14 cellular contexts compared by ENCODE assay signal in the genomic region with DNA sequence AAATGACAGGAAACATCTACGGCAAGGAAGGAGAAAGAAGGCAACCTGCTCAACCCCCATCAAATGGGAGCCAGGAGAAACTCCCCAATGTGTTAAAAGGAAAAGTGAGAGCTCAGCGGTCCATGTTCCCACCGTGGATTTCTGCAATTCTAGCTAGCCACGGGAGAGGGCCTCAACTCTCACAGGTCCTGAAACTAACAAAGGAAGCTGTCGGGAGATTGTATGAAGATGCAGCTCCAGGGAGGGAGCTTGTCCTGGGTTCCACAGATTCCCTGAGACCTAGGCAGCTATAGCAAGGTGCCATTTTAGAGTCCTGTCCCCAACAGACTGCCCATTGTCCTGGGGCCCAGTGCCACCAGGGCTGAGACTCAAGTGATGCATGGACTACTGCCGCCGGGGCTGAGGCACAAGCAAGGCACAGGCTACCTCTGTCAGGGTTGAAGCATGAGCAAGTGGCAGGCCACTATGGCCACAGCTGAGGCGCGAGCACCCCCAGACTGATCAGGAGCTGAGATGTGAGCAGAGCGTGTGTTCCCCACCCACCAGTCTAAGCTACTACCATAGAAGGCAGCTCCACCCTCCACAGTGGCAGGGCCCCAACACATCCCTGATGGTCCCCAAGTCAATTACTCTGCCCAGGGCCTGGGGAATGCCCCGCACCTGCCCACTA. TPM values are rescaled to one million over a fixed set of nuclear protein-coding genes. Genes with fewer than 3 reads are reported as not detected.
DNase-seq lines count a peak whose midpoint lies in the region; ATAC-seq and TF ChIP-seq lines count a peak whose summit lies in the region.
"Had no signal": no experiment of that assay in that cellular context is flagged by ENCODE, and none has a peak within 500 bp of the region (broad histone marks: within the 10 kb centered on the region; RNA-seq: fewer than 3 reads in every experiment).

No MANE protein-coding gene starts in this region.

- H3K23ac ChIP-seq in H9 (ENCODE audit: insufficient read length, low read depth, low read length): no peak overlapping the region

- no peak overlapping the region for H2BK15ac ChIP-seq in H9 (ENCODE audit: low read depth, low read length)

- no peak overlapping the region for H2BK5ac ChIP-seq in H9 (ENCODE audit: insufficient read length, low read length)

- no peak for DNase-seq in CD8-positive, alpha-beta memory T cell
- DNase-seq in H9 (no peak), natural killer cell (no peak), vagina (ENCODE audit: extremely low spot score in 2 of 2) (no peak), DMS79 treated with DMSO at 0.1 percent for 48 hours (lab: John Stamatoyannopoulos, UW) (no peak)
- DNase-seq: activated CD4-positive, alpha-beta memory T cell treated with anti-CD3 and anti-CD28 coated beads for 36 hours; activated gamma-delta T cell; dorsolateral prefrontal cortex; heart left ventricle; NCI-H1417 had no signal

- H3K36me3 ChIP-seq in CD8-positive, alpha-beta memory T cell (ENCODE audit: insufficient read depth, low read length): peaks cover 4% of the 10 kb centered on the region
- peaks cover 9% of the 10 kb centered on the region for H3K36me3 ChIP-seq in ectodermal cell (ENCODE audit: control insufficient read depth, insufficient read depth, low read length)
- H3K36me3 ChIP-seq in vagina: no peaks in the 10 kb centered on the region

- intact Hi-C loops in natural killer cell (cut with micrococcal nuclease): no loop called here
- intact Hi-C loops in vagina (cut with DNase I): no loop called here

- H3K4me3 Mint-ChIP-seq in CD8-positive, alpha-beta memory T cell: peak overlapping the region in 2 of 7 donors; percentile 12 to 61
- H3K4me3 Mint-ChIP-seq in H9 (no peak overlapping the region), natural killer cell (peak overlapping the region; percentile 22)
- H3K4me3 Mint-ChIP-seq: activated CD4-positive, alpha-beta memory T cell treated with anti-CD3 and anti-CD28 coated beads for 36 hours; brain had no signal

- H3K4me1 Mint-ChIP-seq in CD8-positive, alpha-beta memory T cell: peaks cover 74 to 96% (median 82%) of the 10 kb centered on the region in 3 donors
- peaks cover 26 to 39% of the 10 kb centered on the region in 2 experiments for H3K4me1 Mint-ChIP-seq in H9
- H3K4me1 Mint-ChIP-seq in natural killer cell: peaks cover 70 to 85% of the 10 kb centered on the region in 2 donors

- H3K36me3 Mint-ChIP-seq in CD8-positive, alpha-beta memory T cell: peaks cover 21 to 52% (median 23%) of the 10 kb centered on the region in 3 donors
- peaks cover 42 to 44% (median 43%) of the 10 kb centered on the region in 3 experiments for H3K36me3 Mint-ChIP-seq in H9 (ENCODE audit: insufficient read depth in 1 of 3, low read depth in 3 of 3)
- H3K36me3 Mint-ChIP-seq in natural killer cell: no peaks in the 10 kb centered on the region

- ATAC-seq in natural killer cell: peak in 2 of 3 donors; percentile 46 to 59
- no peak for ATAC-seq in GM21528 (IDR thresholded peaks at IDR 0.05; ENCODE audit: low FRiP score, unreplicated experiment)

- H3K9me3 ChIP-seq in CD8-positive, alpha-beta memory T cell (ENCODE audit: low read length): no peaks in the 10 kb centered on the region
- no peaks in the 10 kb centered on the region for H3K9me3 ChIP-seq in H9 (ENCODE audit: control insufficient read depth, low read depth, low read length)
- H3K9me3 ChIP-seq in ectodermal cell (ENCODE audit: control insufficient read depth, low read length): no peaks in the 10 kb centered on the region
- no peaks in the 10 kb centered on the region for H3K9me3 ChIP-seq in vagina
- H3K9me3 ChIP-seq: heart left ventricle had no signal

- H2BK12ac ChIP-seq in H9 (ENCODE audit: insufficient read length, low read depth, low read length): no peak overlapping the region

- H3K18ac ChIP-seq in H9 (ENCODE audit: insufficient read length, low read depth, low read length): no peak overlapping the region

- no peak overlapping the region for H4K8ac ChIP-seq in H9 (replicated peaks; ENCODE audit: insufficient read length, low read depth, low read length)

- H3K79me1 ChIP-seq in H9 (ENCODE audit: insufficient read depth, low read depth, low read length, poor library complexity, severe bottlenecking): peaks cover 13% of the 10 kb centered on the region

- H3K4me3 ChIP-seq in CD8-positive, alpha-beta memory T cell (ENCODE audit: low read length): no peak overlapping the region
- H3K4me3 ChIP-seq in ectodermal cell (ENCODE audit: insufficient read depth, low read depth, low read length) (no peak overlapping the region), vagina (no peak overlapping the region)
- H3K4me3 ChIP-seq: dorsolateral prefrontal cortex, heart left ventricle, SK-N-MC had no signal

- no peak overlapping the region for H3K56ac ChIP-seq in H9 (ENCODE audit: insufficient read length, low read depth, low read length)

- no peak overlapping the region for H4K91ac ChIP-seq in H9 (ENCODE audit: insufficient read length, low read depth, low read length)

- H3K27ac ChIP-seq in CD8-positive, alpha-beta memory T cell (ENCODE audit: low read depth, low read length): no peak overlapping the region
- H3K27ac ChIP-seq in H9 (ENCODE audit: insufficient read length, low read depth, low read length): no peak overlapping the region
- peak overlapping the region; percentile 26 for H3K27ac ChIP-seq in ectodermal cell (ENCODE audit: insufficient read depth, low read depth, low read length, poor library complexity, severe bottlenecking)
- no peak overlapping the region for H3K27ac ChIP-seq in vagina
- H3K27ac ChIP-seq: dorsolateral prefrontal cortex, heart left ventricle, SK-N-MC had no signal

- H3K27me3 ChIP-seq in CD8-positive, alpha-beta memory T cell (ENCODE audit: insufficient read depth, low read length, poor library complexity, severe bottlenecking): no peaks in the 10 kb centered on the region
- H3K27me3 ChIP-seq in H9 (ENCODE audit: insufficient read depth, low read length): no peaks in the 10 kb centered on the region
- no peaks in the 10 kb centered on the region for H3K27me3 ChIP-seq in ectodermal cell (ENCODE audit: control insufficient read depth, insufficient read depth, low read length, poor library complexity, severe bottlenecking)
- no peaks in the 10 kb centered on the region for H3K27me3 ChIP-seq in vagina
- H3K27me3 ChIP-seq: dorsolateral prefrontal cortex, heart left ventricle had no signal

- WGBS in H9 (ENCODE audit: extremely low coverage, insufficient read length, low lambda C conversion rate): no CpG with 5 or more reads among the region's 11 CpGs
- 80 to 83% methylated on average over 11 of the region's 11 CpGs for WGBS in ectodermal cell, 2 experiments

- peaks cover 25% of the 10 kb centered on the region; the same call in 1 of the 2 replicates for H3K79me2 ChIP-seq in H9 (ENCODE audit: insufficient read depth, low read length)

- peaks cover 17% of the 10 kb centered on the region for H3K4me1 ChIP-seq in CD8-positive, alpha-beta memory T cell (ENCODE audit: insufficient read depth, low read length)
- H3K4me1 ChIP-seq in H9 (ENCODE audit: insufficient read depth, low read length): no peaks in the 10 kb centered on the region
- H3K4me1 ChIP-seq in ectodermal cell (ENCODE audit: control insufficient read depth, insufficient read depth, low read length): no peaks in the 10 kb centered on the region
- peaks cover 5% of the 10 kb centered on the region for H3K4me1 ChIP-seq in vagina

- H2AFZ ChIP-seq in H9 (ENCODE audit: low read length): no peak overlapping the region

- no peak overlapping the region for H2BK20ac ChIP-seq in H9 (ENCODE audit: low read depth, low read length, poor library complexity, severe bottlenecking)

- CTCF ChIA-PET in CD8-positive, alpha-beta memory T cell (lab: Charles Lee): interaction anchor here (1.6 kb wide), 1 partner anchor 11 kb away, joined by 5 read pairs; no protein-coding TSS in a partner anchor

- H3K27me3 Mint-ChIP-seq in CD8-positive, alpha-beta memory T cell: no peaks in the 10 kb centered on the region
- H3K27me3 Mint-ChIP-seq in H9 (ENCODE audit: low read depth) (no peaks in the 10 kb centered on the region), natural killer cell (ENCODE audit: low read depth in 2 of 2) (no peaks in the 10 kb centered on the region)
- H3K27me3 Mint-ChIP-seq: activated CD4-positive, alpha-beta memory T cell treated with anti-CD3 and anti-CD28 coated beads for 36 hours; brain had no signal

- peaks cover 2% of the 10 kb centered on the region for H4K20me1 ChIP-seq in H9 (ENCODE audit: control insufficient read depth, insufficient read depth, insufficient read length)

- H2BK120ac ChIP-seq in H9 (ENCODE audit: low read depth, low read length, poor library complexity, severe bottlenecking): no peak overlapping the region

- H3K27ac Mint-ChIP-seq in CD8-positive, alpha-beta memory T cell: peak overlapping the region in 6 of 8 donors; percentile 8 to 80 (median 42)
- H3K27ac Mint-ChIP-seq in H9 (peak overlapping the region in 2 of 3 experiments; percentile 22 to 78; a peak in 3 of 7 replicates), natural killer cell (peak overlapping the region; percentile 67 to 72)
- H3K27ac Mint-ChIP-seq: activated CD4-positive, alpha-beta memory T cell treated with anti-CD3 and anti-CD28 coated beads for 36 hours had no signal

- no peak overlapping the region for H3K4ac ChIP-seq in H9 (ENCODE audit: low read depth, low read length)

- H4K5ac ChIP-seq in H9 (ENCODE audit: insufficient read length, low read depth, low read length): no peak overlapping the region

- no peak overlapping the region; the same call in 1 of the 2 replicates for H3K14ac ChIP-seq in H9 (ENCODE audit: insufficient read depth, low read length)

- no peak overlapping the region for H3T11ph ChIP-seq in H9 (ENCODE audit: low read length)

- POLR2A ChIA-PET in CD8-positive, alpha-beta memory T cell (lab: Charles Lee): no interaction called here

- no peaks in the 10 kb centered on the region for H3K9me3 Mint-ChIP-seq in CD8-positive, alpha-beta memory T cell
- H3K9me3 Mint-ChIP-seq in H9 (peaks cover 35 to 38% of the 10 kb centered on the region in 2 experiments), natural killer cell (no peaks in the 10 kb centered on the region)

- TF ChIP-seq CTCF in H9 (conservative IDR thresholded peaks at IDR 0.05) (no peak), natural killer cell (IDR thresholded peaks at IDR 0.05) (no peak), vagina (IDR thresholded peaks at IDR 0.05) (no peak)

- no peaks in the 10 kb centered on the region for H3K23me2 ChIP-seq in H9 (ENCODE audit: insufficient read length, low read depth, low read length, poor library complexity, severe bottlenecking)

- TF ChIP-seq POLR2A in vagina (IDR thresholded peaks at IDR 0.05): no peak

- H2AK5ac ChIP-seq in H9 (ENCODE audit: insufficient read length, low read length): no peak overlapping the region

- no peak overlapping the region for H3K9ac ChIP-seq in H9 (ENCODE audit: extremely low read depth, insufficient read length, low read length)

- H3K4me2 ChIP-seq in H9 (ENCODE audit: insufficient read depth, insufficient read length, low read length): no peak overlapping the region

RNA-seq across cellular contexts. Expression of a gene that starts 31.3 kb away (rescaled TPM):
- 10 to 100 TPM; 54.2 to 57.0 TPM for total RNA-seq in CD8-positive, alpha-beta memory T cell
- polyA plus RNA-seq in CD8-positive, alpha-beta memory T cell: 51.2 TPM
- 69.6 and 82.6 TPM in 2 replicates for total RNA-seq in H9 (2021)
- 92.2 TPM for polyA plus RNA-seq in ectodermal cell (2013, experiment 1 of 4)
- 87.5 TPM for polyA plus RNA-seq in ectodermal cell (2013, experiment 2 of 4)
- 65.2 TPM for polyA plus RNA-seq in ectodermal cell (2013, experiment 3 of 4)
- 74.9 TPM for polyA plus RNA-seq in ectodermal cell (2013, experiment 4 of 4)
- 100 to 1,000 TPM in 2 of 3 donors, 10 to 100 TPM in 1; 87.3 to 119 (median 110) TPM for total RNA-seq in natural killer cell
- 60.4 TPM for total RNA-seq in vagina

RNA-seq across cellular contexts. Expression of a gene that starts 31.7 kb away (rescaled TPM):
- total RNA-seq in CD8-positive, alpha-beta memory T cell: 1 to 10 TPM; 4.3 to 4.9 TPM
- polyA plus RNA-seq in CD8-positive, alpha-beta memory T cell: 22.1 TPM
- total RNA-seq in H9 (2021) (20.7 and 22.3 TPM in 2 replicates), natural killer cell (1 to 10 TPM; 4.8 to 5.7 (median 5.4) TPM), vagina (18.2 TPM)
- 29.7 TPM for polyA plus RNA-seq in ectodermal cell (2013, experiment 1 of 4)
- 36.5 TPM for polyA plus RNA-seq in ectodermal cell (2013, experiment 2 of 4)
- polyA plus RNA-seq in ectodermal cell (2013, experiment 3 of 4): 26.3 TPM
- polyA plus RNA-seq in ectodermal cell (2013, experiment 4 of 4): 30.3 TPM
